In genomic region chr5:172305380-172305779, GRCh38 we compare ENCODE assay signal across 8 cellular contexts.
"Had no signal": no experiment of that assay in that cellular context is flagged by ENCODE, and none has a peak within 500 bp of the region (broad histone marks: within the 10 kb centered on the region; RNA-seq: fewer than 3 reads in every experiment).

No MANE protein-coding gene starts in this region.

- H3K4me3 ChIP-seq: GM12878 had no signal

- DNase-seq: GDM1, GF-D8 had no signal

- ATAC-seq: GM12878 had no signal

- FAIRE-seq: G401.6, GM12878, GM12891, GM12892, GM18507, GM19239 had no signal
